1 cellular context compared by ENCODE assay signal in the genomic region with DNA sequence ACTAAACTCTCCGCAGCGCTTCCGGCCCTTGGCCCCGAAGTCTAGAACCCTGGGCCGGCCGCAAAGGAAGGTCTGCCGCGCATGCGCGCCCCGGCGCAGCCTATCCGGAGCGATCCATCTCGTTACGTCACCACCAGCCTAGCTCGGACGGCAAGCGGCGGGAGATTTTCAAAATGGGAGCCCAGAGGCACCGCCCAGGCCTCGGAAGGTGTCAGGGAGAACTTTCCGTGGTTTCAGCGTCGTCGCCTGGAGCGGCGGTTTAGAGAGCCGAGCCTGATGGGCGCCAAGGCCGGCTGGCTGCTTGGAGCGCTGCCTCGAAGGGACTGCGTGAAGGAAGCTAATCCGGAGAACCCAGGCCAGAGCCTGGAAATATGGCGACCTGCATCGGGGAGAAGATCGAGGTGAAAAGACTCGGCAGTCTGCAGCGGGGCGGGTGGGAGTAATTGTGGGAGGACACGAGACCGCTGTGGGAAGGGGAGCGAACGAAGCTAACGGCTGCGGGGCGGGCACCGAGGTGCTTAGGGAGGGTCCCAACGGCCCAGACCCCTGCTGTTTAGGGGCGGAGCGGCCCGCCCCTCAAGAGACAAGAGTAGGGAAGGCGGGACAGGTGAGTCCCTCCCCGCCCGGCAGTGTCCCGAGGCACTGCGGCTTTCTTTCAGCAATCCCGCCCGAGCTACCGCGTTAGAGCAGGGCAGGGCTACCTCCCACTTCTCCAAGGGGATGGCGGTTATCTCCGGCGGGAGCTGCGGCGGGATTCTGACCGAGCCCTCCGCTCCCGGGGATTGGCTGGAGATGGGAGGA.
TF ChIP-seq lines count a peak whose summit lies in the region.

A gene (plus strand): TSS at position 130 of the 801 bp plus-strand sequence. CDS start 242 bp downstream, at position 372.

TF ChIP-seq in SK-N-SH, 30 proteins besides CTCF, POLR2A, EP300 and RAD21 (continued from another document):
- TF ChIP-seq, protein P1, sequence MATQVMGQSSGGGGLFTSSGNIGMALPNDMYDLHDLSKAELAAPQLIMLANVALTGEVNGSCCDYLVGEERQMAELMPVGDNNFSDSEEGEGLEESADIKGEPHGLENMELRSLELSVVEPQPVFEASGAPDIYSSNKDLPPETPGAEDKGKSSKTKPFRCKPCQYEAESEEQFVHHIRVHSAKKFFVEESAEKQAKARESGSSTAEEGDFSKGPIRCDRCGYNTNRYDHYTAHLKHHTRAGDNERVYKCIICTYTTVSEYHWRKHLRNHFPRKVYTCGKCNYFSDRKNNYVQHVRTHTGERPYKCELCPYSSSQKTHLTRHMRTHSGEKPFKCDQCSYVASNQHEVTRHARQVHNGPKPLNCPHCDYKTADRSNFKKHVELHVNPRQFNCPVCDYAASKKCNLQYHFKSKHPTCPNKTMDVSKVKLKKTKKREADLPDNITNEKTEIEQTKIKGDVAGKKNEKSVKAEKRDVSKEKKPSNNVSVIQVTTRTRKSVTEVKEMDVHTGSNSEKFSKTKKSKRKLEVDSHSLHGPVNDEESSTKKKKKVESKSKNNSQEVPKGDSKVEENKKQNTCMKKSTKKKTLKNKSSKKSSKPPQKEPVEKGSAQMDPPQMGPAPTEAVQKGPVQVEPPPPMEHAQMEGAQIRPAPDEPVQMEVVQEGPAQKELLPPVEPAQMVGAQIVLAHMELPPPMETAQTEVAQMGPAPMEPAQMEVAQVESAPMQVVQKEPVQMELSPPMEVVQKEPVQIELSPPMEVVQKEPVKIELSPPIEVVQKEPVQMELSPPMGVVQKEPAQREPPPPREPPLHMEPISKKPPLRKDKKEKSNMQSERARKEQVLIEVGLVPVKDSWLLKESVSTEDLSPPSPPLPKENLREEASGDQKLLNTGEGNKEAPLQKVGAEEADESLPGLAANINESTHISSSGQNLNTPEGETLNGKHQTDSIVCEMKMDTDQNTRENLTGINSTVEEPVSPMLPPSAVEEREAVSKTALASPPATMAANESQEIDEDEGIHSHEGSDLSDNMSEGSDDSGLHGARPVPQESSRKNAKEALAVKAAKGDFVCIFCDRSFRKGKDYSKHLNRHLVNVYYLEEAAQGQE (IDR thresholded peaks at IDR 0.05; ENCODE audit: low read depth, low read length), result no peak
- TF ChIP-seq ELF1 (IDR thresholded peaks at IDR 0.05), result peak; percentile 80; the same call in 1 of the 2 replicates
- TF ChIP-seq, protein P2, sequence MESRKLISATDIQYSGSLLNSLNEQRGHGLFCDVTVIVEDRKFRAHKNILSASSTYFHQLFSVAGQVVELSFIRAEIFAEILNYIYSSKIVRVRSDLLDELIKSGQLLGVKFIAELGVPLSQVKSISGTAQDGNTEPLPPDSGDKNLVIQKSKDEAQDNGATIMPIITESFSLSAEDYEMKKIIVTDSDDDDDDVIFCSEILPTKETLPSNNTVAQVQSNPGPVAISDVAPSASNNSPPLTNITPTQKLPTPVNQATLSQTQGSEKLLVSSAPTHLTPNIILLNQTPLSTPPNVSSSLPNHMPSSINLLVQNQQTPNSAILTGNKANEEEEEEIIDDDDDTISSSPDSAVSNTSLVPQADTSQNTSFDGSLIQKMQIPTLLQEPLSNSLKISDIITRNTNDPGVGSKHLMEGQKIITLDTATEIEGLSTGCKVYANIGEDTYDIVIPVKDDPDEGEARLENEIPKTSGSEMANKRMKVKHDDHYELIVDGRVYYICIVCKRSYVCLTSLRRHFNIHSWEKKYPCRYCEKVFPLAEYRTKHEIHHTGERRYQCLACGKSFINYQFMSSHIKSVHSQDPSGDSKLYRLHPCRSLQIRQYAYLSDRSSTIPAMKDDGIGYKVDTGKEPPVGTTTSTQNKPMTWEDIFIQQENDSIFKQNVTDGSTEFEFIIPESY (IDR thresholded peaks at IDR 0.05; ENCODE audit: borderline replicate concordance, low read depth), result peak; percentile 60; the same call in 1 of the 2 replicates
- peak; percentile 87 for TF ChIP-seq YY1 (IDR thresholded peaks at IDR 0.05; ENCODE audit: low read depth)
- peak; percentile 66 for TF ChIP-seq TAF1 (IDR thresholded peaks at IDR 0.05; ENCODE audit: borderline replicate concordance, low read depth, low read length)
- peak; percentile 93 for TF ChIP-seq NRF1 (IDR thresholded peaks at IDR 0.05; ENCODE audit: low read depth, low read length)
- no peak; the same call in 1 of the 2 replicates for TF ChIP-seq FOSL2 (IDR thresholded peaks at IDR 0.05; ENCODE audit: borderline replicate concordance, low read depth)
- peak; percentile 95 for TF ChIP-seq MXI1 (IDR thresholded peaks at IDR 0.05; ENCODE audit: low read depth, low read length)
- TF ChIP-seq, protein P3, sequence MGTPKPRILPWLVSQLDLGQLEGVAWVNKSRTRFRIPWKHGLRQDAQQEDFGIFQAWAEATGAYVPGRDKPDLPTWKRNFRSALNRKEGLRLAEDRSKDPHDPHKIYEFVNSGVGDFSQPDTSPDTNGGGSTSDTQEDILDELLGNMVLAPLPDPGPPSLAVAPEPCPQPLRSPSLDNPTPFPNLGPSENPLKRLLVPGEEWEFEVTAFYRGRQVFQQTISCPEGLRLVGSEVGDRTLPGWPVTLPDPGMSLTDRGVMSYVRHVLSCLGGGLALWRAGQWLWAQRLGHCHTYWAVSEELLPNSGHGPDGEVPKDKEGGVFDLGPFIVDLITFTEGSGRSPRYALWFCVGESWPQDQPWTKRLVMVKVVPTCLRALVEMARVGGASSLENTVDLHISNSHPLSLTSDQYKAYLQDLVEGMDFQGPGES (IDR thresholded peaks at IDR 0.05; ENCODE audit: low read depth, low read length), result no peak
- TF ChIP-seq FOXM1 (IDR thresholded peaks at IDR 0.05; ENCODE audit: low read depth), result 0 out of 2 replicates have a peak, but pooled peaks have one; percentile 44
